25 cellular contexts compared by ENCODE assay signal in genomic region chr22:37618674-37619073, GRCh38. TPM values are rescaled to one million over a fixed set of nuclear protein-coding genes. Genes with fewer than 3 reads are reported as not detected.
"Had no signal": no experiment of that assay in that cellular context is flagged by ENCODE, and none has a peak within 500 bp of the region (broad histone marks: within the 10 kb centered on the region; RNA-seq: fewer than 3 reads in every experiment).

No MANE protein-coding gene starts in this region.

- FAIRE-seq: RCC 7860, TTC549 had no signal

- H3K9me3 Mint-ChIP-seq: activated naive CD4-positive, alpha-beta T cell treated with anti-CD3 and anti-CD28 coated beads, Interleukin-2, amount 50 U/mL, for 24 hours had no signal

- H3K27ac Mint-ChIP-seq: activated CD8-positive, alpha-beta T cell treated with anti-CD3 and anti-CD28 coated beads, Interleukin-2, amount 10 ng/mL, durations not matched to agents 7 days and 5 days; activated naive CD4-positive, alpha-beta T cell treated with anti-CD3 and anti-CD28 coated beads, Interleukin-2, amount 50 U/mL, for 24 hours had no signal

- ATAC-seq: activated CD4-positive, CD25-positive, alpha-beta regulatory T cell treated with anti-CD3 and anti-CD28 coated beads, Interleukin-2, amount 50 U/mL, for 24 hours; activated CD8-positive, alpha-beta T cell treated with anti-CD3 and anti-CD28 coated beads, Interleukin-2, amount 10 ng/mL, durations not matched to agents 7 days and 5 days; PC-3 had no signal

- H3K9me3 ChIP-seq: breast epithelium had no signal

- H3K4me3 ChIP-seq: breast epithelium had no signal

- H3K27me3 ChIP-seq: breast epithelium had no signal

- H3K27ac ChIP-seq: breast epithelium, VCaP had no signal

- H3K4me3 Mint-ChIP-seq: activated CD8-positive, alpha-beta T cell treated with anti-CD3 and anti-CD28 coated beads, Interleukin-2, amount 10 ng/mL, durations not matched to agents 7 days and 5 days; activated naive CD4-positive, alpha-beta T cell treated with anti-CD3 and anti-CD28 coated beads, Interleukin-2, amount 50 U/mL, for 24 hours had no signal

- H3K36me3 ChIP-seq: breast epithelium had no signal

- H3K27me3 Mint-ChIP-seq: activated naive CD4-positive, alpha-beta T cell treated with anti-CD3 and anti-CD28 coated beads, Interleukin-2, amount 50 U/mL, for 24 hours had no signal

- DNase-seq: activated CD4-positive, alpha-beta T cell treated with anti-CD3 and anti-CD28 coated beads for 4 hours; activated CD4-positive, alpha-beta T cell treated with anti-CD3 and anti-CD28 coated beads, Interleukin-2, amount 50 U/mL, for 4 hours; activated CD8-positive, alpha-beta memory T cell treated with anti-CD3 and anti-CD28 coated beads, Interleukin-2, amount 50 U/mL, for 48 hours; activated CD8-positive, alpha-beta T cell treated with anti-CD3 and anti-CD28 coated beads, Interleukin-2, amount 10 ng/mL, durations not matched to agents 7 days and 5 days; activated T-cell treated with anti-CD3 and anti-CD28 coated beads, Interleukin-2, amount 50 U/mL, for 1 hour; aorta; MM.1S; NCI-H1105; NCI-H1436 treated with DMSO at 0.1 percent for 48 hours; NCI-H187 treated with DMSO at 0.1 percent for 48 hours; NCI-H2081 treated with DMSO at 0.1 percent for 48 hours; NCI-H446 treated with DMSO at 0.1 percent for 48 hours; NCI-H526 treated with DMSO at 0.1 percent for 48 hours; NCI-H82; PC-3; SHP77 treated with DMSO at 0.1 percent for 48 hours; T-helper 2 cell; T1000 had no signal

RNA-seq across cellular contexts. Expression of gene LGALS2, which starts 38.8 kb away (rescaled TPM):
- total RNA-seq: activated CD8-positive, alpha-beta T cell treated with anti-CD3 and anti-CD28 coated beads, Interleukin-2, amount 10 ng/mL, durations not matched to agents 7 days and 5 days; PC-3; SK-MEL-5 had no signal
